Comparison of ENCODE assay signal across 24 cellular contexts in genomic region chr3:132262956-132263355, GRCh38. TPM values are rescaled to one million over a fixed set of nuclear protein-coding genes. Genes with fewer than 3 reads are reported as not detected.
"Had no signal": no experiment of that assay in that cellular context is flagged by ENCODE, and none has a peak within 500 bp of the region (broad histone marks: within the 10 kb centered on the region; RNA-seq: fewer than 3 reads in every experiment).

No MANE protein-coding gene starts in this region.

- H3K27me3 ChIP-seq: esophagus muscularis mucosa, gastroesophageal sphincter, ovary, tibial artery, upper lobe of left lung, vagina had no signal

- H3K4me3 ChIP-seq: coronary artery, esophagus muscularis mucosa, gastroesophageal sphincter, mucosa of descending colon, ovary, tibial artery, upper lobe of left lung, vagina had no signal

- H3K4me1 Mint-ChIP-seq: naive thymus-derived CD8-positive, alpha-beta T cell; neural crest cell had no signal

- H3K9me3 Mint-ChIP-seq: naive thymus-derived CD8-positive, alpha-beta T cell had no signal

- H3K36me3 ChIP-seq: esophagus muscularis mucosa, gastroesophageal sphincter, ovary, tibial artery, upper lobe of left lung, vagina had no signal

- H3K4me3 Mint-ChIP-seq: naive thymus-derived CD8-positive, alpha-beta T cell; neural crest cell had no signal

- H3K36me3 Mint-ChIP-seq: naive thymus-derived CD8-positive, alpha-beta T cell had no signal

- H3K27ac Mint-ChIP-seq: naive thymus-derived CD8-positive, alpha-beta T cell; progenitor cell of endocrine pancreas had no signal

- H3K27me3 Mint-ChIP-seq: progenitor cell of endocrine pancreas had no signal

- DNase-seq: effector CD8-positive, alpha-beta T cell; foreskin fibroblast; glutamatergic neuron; islet precursor cell; mammary epithelial cell; mucosa of descending colon; naive thymus-derived CD8-positive, alpha-beta T cell; nucleus accumbens; ovary; retina; stimulated activated CD4-positive, alpha-beta T cell treated with anti-CD3 and anti-CD28 coated beads, Interleukin-2, amount 100 ng/mL, for 24 hours; stimulated activated CD4-positive, alpha-beta T cell treated with anti-CD3 and anti-CD28 coated beads, Interleukin-4, amount 100 ng/mL, for 4 hours; stimulated activated naive CD4-positive, alpha-beta T cell treated with Interleukin-2 at 50 U/mL for 16 hours; tibial artery; upper lobe of left lung had no signal

- ATAC-seq: gastroesophageal sphincter; left lobe of liver; mucosa of descending colon; naive thymus-derived CD8-positive, alpha-beta T cell; sciatic nerve had no signal

RNA-seq across cellular contexts. Expression of gene ACP3, which starts 54.3 kb away (rescaled TPM):
- total RNA-seq: dermis microvascular lymphatic vessel endothelial cell; left lobe of liver; naive thymus-derived CD8-positive, alpha-beta T cell; neural crest cell had no signal
- polyA plus RNA-seq: naive thymus-derived CD8-positive, alpha-beta T cell had no signal
